ENCODE assay signal across 1 cellular context in genomic region chr5:171782332-171782966, GRCh38.
TF ChIP-seq lines count a peak whose summit lies in the region.

No MANE protein-coding gene starts in this region.

TF ChIP-seq in HepG2, 621 proteins besides CTCF, POLR2A, EP300 and RAD21 (continued from another document):
- TF ChIP-seq ZUFSP (CRISPR knock-in tag; IDR thresholded peaks at IDR 0.05; ENCODE audit: borderline replicate concordance) (no peak), NR2F6 (IDR thresholded peaks at IDR 0.05) (no peak), NR2F6 (CRISPR knock-in tag; IDR thresholded peaks at IDR 0.05) (no peak), ERF (CRISPR knock-in tag; IDR thresholded peaks at IDR 0.05) (no peak), HNRNPH1 (optimal IDR thresholded peaks at IDR 0.05; ENCODE audit: low read depth, low read length) (no peak), KLF9 (CRISPR knock-in tag; IDR thresholded peaks at IDR 0.05; ENCODE audit: low read depth) (no peak), ZC3H13 (CRISPR knock-in tag; IDR thresholded peaks at IDR 0.05) (no peak), ZNF761 (CRISPR knock-in tag; conservative IDR thresholded peaks at IDR 0.05) (no peak), ZSCAN21 (CRISPR knock-in tag; IDR thresholded peaks at IDR 0.05; ENCODE audit: borderline replicate concordance) (no peak), MAZ (IDR thresholded peaks at IDR 0.05; ENCODE audit: borderline replicate concordance, low read depth, low read length) (no peak), MAZ (CRISPR knock-in tag; IDR thresholded peaks at IDR 0.05; ENCODE audit: low read depth) (no peak), ZSCAN12 (CRISPR knock-in tag; IDR thresholded peaks at IDR 0.05) (no peak), LRRFIP1 (CRISPR knock-in tag; conservative IDR thresholded peaks at IDR 0.05) (no peak), TMF1 (CRISPR knock-in tag; IDR thresholded peaks at IDR 0.05; ENCODE audit: low read depth) (no peak), TCF7 (IDR thresholded peaks at IDR 0.05; ENCODE audit: low read depth) (no peak), KMT2A (CRISPR knock-in tag; IDR thresholded peaks at IDR 0.05) (no peak), SMARCC2 (IDR thresholded peaks at IDR 0.05) (no peak), ZNF331 (CRISPR knock-in tag; IDR thresholded peaks at IDR 0.05) (no peak), RFXAP (CRISPR knock-in tag; IDR thresholded peaks at IDR 0.05; ENCODE audit: borderline replicate concordance) (no peak), KAT2B (IDR thresholded peaks at IDR 0.05; ENCODE audit: borderline replicate concordance, low read depth, low read length) (no peak), HOXD1 (CRISPR knock-in tag; IDR thresholded peaks at IDR 0.05) (no peak), ELK4 (CRISPR knock-in tag; IDR thresholded peaks at IDR 0.05; ENCODE audit: borderline replicate concordance) (no peak), HOXA7 (CRISPR knock-in tag; IDR thresholded peaks at IDR 0.05) (no peak), ARNTL (CRISPR knock-in tag; IDR thresholded peaks at IDR 0.05) (no peak), FOSL2 (CRISPR knock-in tag; IDR thresholded peaks at IDR 0.05) (peak; percentile 71), POLR2AphosphoS5 (IDR thresholded peaks at IDR 0.05; ENCODE audit: low read depth, low read length) (no peak), ZNF143 (CRISPR knock-in tag; IDR thresholded peaks at IDR 0.05) (no peak), MAX (IDR thresholded peaks at IDR 0.05) (no peak), SMYD3 (CRISPR knock-in tag; IDR thresholded peaks at IDR 0.05) (no peak), FOXA3 (CRISPR knock-in tag; IDR thresholded peaks at IDR 0.05) (peak; percentile 27; the same call in 1 of the 2 replicates), ZNF274 (CRISPR knock-in tag; IDR thresholded peaks at IDR 0.05) (no peak), ZNF17 (CRISPR knock-in tag; IDR thresholded peaks at IDR 0.05) (no peak), ZNF546 (CRISPR knock-in tag; conservative IDR thresholded peaks at IDR 0.05) (no peak), PREB (CRISPR knock-in tag; IDR thresholded peaks at IDR 0.05) (no peak), ZNF841 (CRISPR knock-in tag; IDR thresholded peaks at IDR 0.05; ENCODE audit: borderline replicate concordance) (no peak), NR2F2 (IDR thresholded peaks at IDR 0.05; ENCODE audit: borderline replicate concordance, low read depth) (no peak), NBN (conservative IDR thresholded peaks at IDR 0.05) (no peak), ZKSCAN1 (IDR thresholded peaks at IDR 0.05; ENCODE audit: low read length) (peak; percentile 94), ZNF747 (CRISPR knock-in tag; IDR thresholded peaks at IDR 0.05; ENCODE audit: borderline replicate concordance) (no peak), KLF15 (CRISPR knock-in tag; IDR thresholded peaks at IDR 0.05; ENCODE audit: borderline replicate concordance) (no peak), TEAD3 (CRISPR knock-in tag; optimal IDR thresholded peaks at IDR 0.05; ENCODE audit: borderline replicate concordance) (peak; percentile 11), ZNF800 (CRISPR knock-in tag; IDR thresholded peaks at IDR 0.05) (no peak), POGZ (CRISPR knock-in tag; IDR thresholded peaks at IDR 0.05) (no peak), HMG20A (CRISPR knock-in tag; IDR thresholded peaks at IDR 0.05; ENCODE audit: borderline replicate concordance) (0 out of 2 replicates have a peak, but pooled peaks have one; percentile 18), ZFP1 (CRISPR knock-in tag; IDR thresholded peaks at IDR 0.05) (no peak), ZNF3 (CRISPR knock-in tag; IDR thresholded peaks at IDR 0.05) (peak; percentile 95), TRAFD1 (CRISPR knock-in tag; IDR thresholded peaks at IDR 0.05; ENCODE audit: borderline replicate concordance) (no peak), ELF4 (CRISPR knock-in tag; IDR thresholded peaks at IDR 0.05; ENCODE audit: borderline replicate concordance) (no peak), CHCHD3 (CRISPR knock-in tag; IDR thresholded peaks at IDR 0.05) (no peak), CHD4 (IDR thresholded peaks at IDR 0.05; ENCODE audit: borderline replicate concordance, low read length) (no peak), ZNF276 (CRISPR knock-in tag; IDR thresholded peaks at IDR 0.05; ENCODE audit: low read depth) (no peak), CBFB (CRISPR knock-in tag; IDR thresholded peaks at IDR 0.05) (no peak), ZNF414 (CRISPR knock-in tag; IDR thresholded peaks at IDR 0.05) (no peak), ZNF75D (CRISPR knock-in tag; IDR thresholded peaks at IDR 0.05; ENCODE audit: borderline replicate concordance) (no peak), ZNF367 (CRISPR knock-in tag; IDR thresholded peaks at IDR 0.05; ENCODE audit: borderline replicate concordance) (no peak), KMT2B (CRISPR knock-in tag; IDR thresholded peaks at IDR 0.05) (no peak), ASH2L (IDR thresholded peaks at IDR 0.05; ENCODE audit: insufficient read length, low read depth, low read length) (no peak), HNRNPK (IDR thresholded peaks at IDR 0.05; ENCODE audit: low read depth, low read length, poor library complexity, severe bottlenecking) (no peak), ZNF784 (CRISPR knock-in tag; IDR thresholded peaks at IDR 0.05; ENCODE audit: borderline replicate concordance) (no peak), ZNF207 (IDR thresholded peaks at IDR 0.05; ENCODE audit: borderline replicate concordance) (no peak), SRSF9 (IDR thresholded peaks at IDR 0.05; ENCODE audit: borderline replicate concordance, insufficient read depth, low read depth, low read length, poor library complexity, severe bottlenecking) (no peak)
